In genomic region chr19:48746738-48747575, GRCh38 we compare ENCODE assay signal across 1 cellular context.
TF ChIP-seq lines count a peak whose summit lies in the region.

IZUMO1 (minus strand) TSS chr19:48746909; CDS start chr19:48745859, 1,050 bp downstream.

TF ChIP-seq in HepG2, 621 proteins besides CTCF, POLR2A, EP300 and RAD21 (continued from another document):
- TF ChIP-seq ELF1 (CRISPR knock-in tag; IDR thresholded peaks at IDR 0.05), result peak; percentile 16; the same call in 1 of the 2 replicates
- TF ChIP-seq RBFOX2 (IDR thresholded peaks at IDR 0.05; ENCODE audit: low read depth, low read length), result no peak
TF ChIP-seq in HepG2: peak in this region for 17.
